1 cellular context compared by ENCODE assay signal in the genomic region with DNA sequence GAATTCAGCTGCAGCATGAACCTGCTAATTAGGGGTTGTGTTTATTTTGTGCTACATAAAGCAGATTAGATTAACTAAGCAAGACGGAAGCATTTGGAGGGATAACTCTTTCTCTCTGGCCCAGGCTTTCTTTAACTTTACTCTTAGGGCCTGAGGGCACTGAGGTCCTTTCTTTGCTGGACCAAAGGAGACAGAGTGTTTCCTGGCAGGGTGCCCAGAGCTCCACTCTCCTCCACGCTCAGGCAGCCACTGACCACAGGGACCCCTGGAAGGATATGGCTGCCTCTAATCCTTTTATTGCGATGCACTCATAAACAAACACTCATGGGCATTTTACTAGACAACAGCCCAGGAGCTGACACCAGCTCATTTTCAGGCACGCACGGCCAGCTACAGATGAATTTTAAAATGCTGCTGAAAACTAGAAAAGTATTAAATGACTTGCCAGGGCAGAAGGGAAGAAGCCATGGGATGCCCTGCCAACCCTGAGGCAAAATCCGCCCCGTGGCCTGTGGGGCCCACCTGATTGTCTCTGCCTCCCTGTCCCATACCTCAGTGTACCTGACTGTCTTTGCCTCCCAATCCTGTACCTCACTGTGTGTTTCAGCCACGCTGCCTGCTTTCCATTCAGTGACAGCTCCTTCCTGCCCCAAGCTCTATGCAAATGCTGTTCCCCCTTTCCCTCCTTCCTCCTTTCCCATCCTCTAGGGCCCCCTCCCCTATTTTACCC.
TF ChIP-seq lines count a peak whose summit lies in the region.

No MANE protein-coding gene starts in this region.

TF ChIP-seq in liver, 16 proteins besides CTCF, POLR2A, EP300 and RAD21 (continued from another document):
- TF ChIP-seq, protein P1, sequence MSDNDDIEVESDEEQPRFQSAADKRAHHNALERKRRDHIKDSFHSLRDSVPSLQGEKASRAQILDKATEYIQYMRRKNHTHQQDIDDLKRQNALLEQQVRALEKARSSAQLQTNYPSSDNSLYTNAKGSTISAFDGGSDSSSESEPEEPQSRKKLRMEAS (IDR thresholded peaks at IDR 0.05) = no peak
- TF ChIP-seq TAF1 (conservative IDR thresholded peaks at IDR 0.05) = no peak
- peak; percentile 89 for TF ChIP-seq NR2F2 (IDR thresholded peaks at IDR 0.05)
